In genomic region chr20:61701401-61701800, GRCh38 we compare ENCODE assay signal across 26 cellular contexts.
"Had no signal": no experiment of that assay in that cellular context is flagged by ENCODE, and none has a peak within 500 bp of the region (broad histone marks: within the 10 kb centered on the region; RNA-seq: fewer than 3 reads in every experiment).

No MANE protein-coding gene starts in this region.

- H3K27ac ChIP-seq: neutrophil, ovary, parathyroid adenoma, psoas muscle, right lobe of liver, sigmoid colon, stomach, thoracic aorta, thyroid gland, tibial nerve, upper lobe of left lung, vagina had no signal

- H3K4me3 ChIP-seq: ovary, psoas muscle, right lobe of liver, sigmoid colon, stomach, thoracic aorta, thyroid gland, tibial nerve, upper lobe of left lung, vagina had no signal

- FAIRE-seq: small intestine, urothelium cell line had no signal

- DNase-seq: nephron progenitor cell; nucleus accumbens; ovary; right lobe of liver; sigmoid colon; small intestine; stimulated activated CD4-positive, alpha-beta T cell treated with anti-CD3 and anti-CD28 coated beads, Interleukin-15, amount 100 ng/mL, for 24 hours; stimulated activated CD4-positive, alpha-beta T cell treated with anti-CD3 and anti-CD28 coated beads, Interleukin-2, amount 100 ng/mL, for 24 hours; stimulated activated CD4-positive, alpha-beta T cell treated with anti-CD3 and anti-CD28 coated beads, Interleukin-2, amount 100 ng/mL, for 48 hours; stimulated activated CD4-positive, alpha-beta T cell treated with anti-CD3 and anti-CD28 coated beads, Interleukin-4, amount 100 ng/mL, for 24 hours; stimulated activated naive B cell treated with anti-CD40 and anti-IgM and Interleukin-4, amounts not matched to agents 10 μg/mL and 1 μg/mL and 100 μg/mL, for 72 hours; stimulated activated naive CD4-positive, alpha-beta T cell treated with Interleukin-2 at 50 U/mL for 16 hours; stomach; thyroid gland; trophoblast cell; upper lobe of left lung had no signal

- H3K36me3 ChIP-seq: neutrophil, ovary, right lobe of liver, sigmoid colon, stomach, thoracic aorta, thyroid gland, tibial nerve, upper lobe of left lung, vagina had no signal

- ATAC-seq: natural killer cell treated with Interleukin-12 subunit alpha and Interleukin-12 subunit beta and Interleukin-15 and Interleukin-18, amount 100 ng/mL, for 72 hours; psoas muscle; right cardiac atrium; right lobe of liver; stimulated activated effector memory CD8-positive, alpha-beta T cell treated with anti-CD3 and anti-CD28 coated beads, Interleukin-12 subunit alpha, Interleukin-12 subunit beta, amount 100 ng/mL, for 72 hours; stimulated activated naive B cell treated with anti-CD40 and anti-IgM and Interleukin-4, amounts not matched to agents 10 μg/mL and 1 μg/mL and 100 μg/mL, for 72 hours had no signal

- H3K9ac ChIP-seq: parathyroid adenoma had no signal

- H3K4me1 ChIP-seq: parathyroid adenoma, psoas muscle, right lobe of liver, sigmoid colon, stomach, thyroid gland, tibial nerve, upper lobe of left lung, vagina had no signal

- H3K9me3 ChIP-seq: ovary, psoas muscle, right lobe of liver, sigmoid colon, stomach, thoracic aorta, thyroid gland, upper lobe of left lung, vagina had no signal
